Comparison of ENCODE assay signal across 16 cellular contexts in genomic region chr7:131553906-131554305, GRCh38. TPM values are rescaled to one million over a fixed set of nuclear protein-coding genes. Genes with fewer than 3 reads are reported as not detected.
DNase-seq lines count a peak whose midpoint lies in the region; ATAC-seq and TF ChIP-seq lines count a peak whose summit lies in the region.
"Had no signal": no experiment of that assay in that cellular context is flagged by ENCODE, and none has a peak within 500 bp of the region (broad histone marks: within the 10 kb centered on the region; RNA-seq: fewer than 3 reads in every experiment).

No MANE protein-coding gene starts in this region.

- no peaks in the 10 kb centered on the region for H3K9me3 ChIP-seq in DOHH2 (ENCODE audit: control insufficient read depth, insufficient read depth, low read length)
- no peaks in the 10 kb centered on the region for H3K9me3 ChIP-seq in PC-9 (ENCODE audit: insufficient read depth, low read depth)
- H3K9me3 ChIP-seq in right cardiac atrium (ENCODE audit: control insufficient read depth, low read length): no peaks in the 10 kb centered on the region
- H3K9me3 ChIP-seq in osteoblast (ENCODE audit: low read depth, low read length): no peaks in the 10 kb centered on the region
- no peaks in the 10 kb centered on the region for H3K9me3 ChIP-seq in MM.1S (replicated peaks; ENCODE audit: insufficient read depth, low read length)

- no peak for DNase-seq in PC-9
- DNase-seq in right cardiac atrium: no peak
- DNase-seq in osteoblast (ENCODE audit: insufficient read length, low spot score, missing footprints): peak; percentile 62
- no peak for DNase-seq in OCI-M2 (lab: John Stamatoyannopoulos, UW; ENCODE audit: unreplicated experiment)
- no peak for DNase-seq in NCI-H510A (lab: John Stamatoyannopoulos, UW)
- DNase-seq in MM.1S: no peak
- no peak for DNase-seq in RWPE1 (ENCODE audit: low spot score)
- DNase-seq: activated CD4-positive, alpha-beta T cell treated with anti-CD3 and anti-CD28 coated beads for 36 hours; activated naive CD4-positive, alpha-beta T cell treated with anti-CD3 and anti-CD28 coated beads, Interleukin-2, amount 10 ng/mL, durations not matched to agents 7 days and 5 days; natural killer cell; NCI-H2029 treated with DMSO at 0.1 percent for 48 hours; small intestine; stimulated activated naive CD4-positive, alpha-beta T cell treated with Interleukin-2 at 50 U/mL for 16 hours; T-helper 17 cell had no signal

- H3K79me2 ChIP-seq in DOHH2 (ENCODE audit: control insufficient read depth, low read length) (no peaks in the 10 kb centered on the region), PC-9 (ENCODE audit: low read depth) (peaks cover 73% of the 10 kb centered on the region), osteoblast (ENCODE audit: insufficient read depth, low read length) (peaks cover 51% of the 10 kb centered on the region), MM.1S (ENCODE audit: low read length) (0 out of 2 replicates have a peak, but pooled peaks cover 10% of the 10 kb centered on the region)

- peaks cover 46% of the 10 kb centered on the region for H3K27me3 ChIP-seq in DOHH2 (ENCODE audit: control insufficient read depth, low read length)
- no peaks in the 10 kb centered on the region for H3K27me3 ChIP-seq in PC-9 (ENCODE audit: insufficient read depth, low read depth)
- no peaks in the 10 kb centered on the region for H3K27me3 ChIP-seq in right cardiac atrium (ENCODE audit: control insufficient read depth, insufficient read depth)
- H3K27me3 ChIP-seq in osteoblast (ENCODE audit: insufficient read depth, low read length): peaks cover 12% of the 10 kb centered on the region
- no peaks in the 10 kb centered on the region for H3K27me3 ChIP-seq in MM.1S (replicated peaks; ENCODE audit: insufficient read depth, low read length)

- H3K4me2 ChIP-seq in DOHH2 (ENCODE audit: low read length) (peak overlapping the region; percentile 88), PC-9 (peak overlapping the region; percentile 90), osteoblast (ENCODE audit: insufficient read depth, low read length) (peak overlapping the region; percentile 7), MM.1S (ENCODE audit: low read depth, low read length) (no peak overlapping the region)

- no TSS peak for BruUV-seq in PC-9 (replicated peaks; lab: Mats Ljungman, UMichigan)

- H3K4me3 ChIP-seq in DOHH2 (ENCODE audit: low read length): 0 out of 2 replicates have a peak overlapping the region, but pooled peaks have one; percentile 72
- H3K4me3 ChIP-seq in PC-9: peak overlapping the region; percentile 75
- peak overlapping the region; percentile 35 for H3K4me3 ChIP-seq in right cardiac atrium (ENCODE audit: low read length)
- H3K4me3 ChIP-seq in osteoblast (ENCODE audit: insufficient read depth, low read length): no peak overlapping the region
- no peak overlapping the region for H3K4me3 ChIP-seq in MM.1S (ENCODE audit: low read length)

- H3F3A ChIP-seq in DOHH2 (ENCODE audit: control insufficient read depth, insufficient read depth) (peaks cover 4% of the 10 kb centered on the region; the same call in 1 of the 2 replicates), PC-9 (ENCODE audit: insufficient read depth, low read depth) (no peaks in the 10 kb centered on the region; the same call in 1 of the 2 replicates), MM.1S (ENCODE audit: insufficient read depth, low read length) (peaks cover 8% of the 10 kb centered on the region; the same call in 1 of the 2 replicates)

- no peaks in the 10 kb centered on the region for H3K36me3 ChIP-seq in DOHH2 (ENCODE audit: control insufficient read depth, low read length)
- no peaks in the 10 kb centered on the region; the same call in 1 of the 2 replicates for H3K36me3 ChIP-seq in PC-9 (ENCODE audit: low read depth)
- no peaks in the 10 kb centered on the region for H3K36me3 ChIP-seq in osteoblast (ENCODE audit: insufficient read depth, low read length)
- H3K36me3 ChIP-seq in MM.1S (replicated peaks; ENCODE audit: insufficient read depth, low read length): no peaks in the 10 kb centered on the region

- 55% methylated on average over 4 of the region's 4 CpGs for WGBS in right cardiac atrium

- POLR2A ChIA-PET in PC-9 (lab: Charles Lee; ENCODE audit: unreplicated experiment) (no interaction called here), RWPE1 (lab: Yijun Ruan, JAX; ENCODE audit: low non-redundant PET) (no interaction called here)

- 0 out of 2 replicates have a peak, but pooled peaks cover 5% of the 10 kb centered on the region for H4K20me1 ChIP-seq in DOHH2 (ENCODE audit: control insufficient read depth, insufficient read depth, low read depth, low read length)
- peaks cover 41% of the 10 kb centered on the region for H4K20me1 ChIP-seq in PC-9 (ENCODE audit: insufficient read depth)
- H4K20me1 ChIP-seq in osteoblast (ENCODE audit: insufficient read depth, low read length): no peaks in the 10 kb centered on the region
- H4K20me1 ChIP-seq in MM.1S (ENCODE audit: insufficient read depth, low read length): no peaks in the 10 kb centered on the region

- H3K9ac ChIP-seq in MM.1S (ENCODE audit: low read length): no peak overlapping the region

- intact Hi-C loops in PC-9 (cut with micrococcal nuclease; ENCODE audit: unreplicated experiment): no loop called here
- intact Hi-C loops in right cardiac atrium (cut with DNase I): loop anchor here in 3 of 4 donors (5.0 to 10.0 kb wide), 3 partner anchors 71 to 101 kb away; no protein-coding TSS in a partner anchor

- H3K27ac ChIP-seq in DOHH2 (ENCODE audit: low read depth, low read length) (no peak overlapping the region), PC-9 (no peak overlapping the region), right cardiac atrium (ENCODE audit: low read length) (peak overlapping the region; percentile 56), osteoblast (ENCODE audit: low read depth, low read length) (no peak overlapping the region), MM.1S (ENCODE audit: low read length) (no peak overlapping the region), RWPE1 (no peak overlapping the region)
- H3K27ac ChIP-seq: HL-60 had no signal

- H3K4me1 ChIP-seq in DOHH2 (ENCODE audit: control insufficient read depth, low read length): peaks cover 35% of the 10 kb centered on the region
- peaks cover 42% of the 10 kb centered on the region for H3K4me1 ChIP-seq in PC-9 (replicated peaks; ENCODE audit: insufficient read depth)
- H3K4me1 ChIP-seq in right cardiac atrium (ENCODE audit: control insufficient read depth, insufficient read depth, low read length): peaks cover 12% of the 10 kb centered on the region
- peaks cover 14% of the 10 kb centered on the region for H3K4me1 ChIP-seq in osteoblast (ENCODE audit: insufficient read depth, low read length)
- H3K4me1 ChIP-seq in MM.1S (ENCODE audit: low read length): peaks cover 13% of the 10 kb centered on the region

- no peak for TF ChIP-seq CTCF in DOHH2 (IDR thresholded peaks at IDR 0.05; ENCODE audit: low read depth, low read length, poor library complexity, severe bottlenecking)
- TF ChIP-seq CTCF in PC-9 (conservative IDR thresholded peaks at IDR 0.05): no peak
- no peak for TF ChIP-seq CTCF in osteoblast (IDR thresholded peaks at IDR 0.05; ENCODE audit: extremely low read depth, low read depth, low read length)
- no peak for TF ChIP-seq CTCF in MM.1S (IDR thresholded peaks at IDR 0.05; ENCODE audit: low read length)
- no peak for TF ChIP-seq CTCF in RWPE1 (conservative IDR thresholded peaks at IDR 0.05; ENCODE audit: low read depth)

- ATAC-seq in right cardiac atrium: no peak
- ATAC-seq: activated CD4-positive, alpha-beta T cell treated with anti-CD3 and anti-CD28 coated beads for 36 hours; natural killer cell; T-helper 17 cell had no signal

- H2AFZ ChIP-seq in PC-9: no peak overlapping the region
- no peak overlapping the region for H2AFZ ChIP-seq in osteoblast (ENCODE audit: low read length)
- H2AFZ ChIP-seq in MM.1S (ENCODE audit: low read length): no peak overlapping the region

- H3K9me2 ChIP-seq in DOHH2 (replicated peaks; ENCODE audit: control insufficient read depth, low read length) (no peaks in the 10 kb centered on the region), PC-9 (ENCODE audit: insufficient read depth) (no peaks in the 10 kb centered on the region), MM.1S (replicated peaks; ENCODE audit: insufficient read depth, low read length) (no peaks in the 10 kb centered on the region)

- CTCF ChIA-PET in PC-9 (lab: Charles Lee) (no interaction called here), RWPE1 (lab: Yijun Ruan, JAX) (no interaction called here)

RNA-seq across cellular contexts. Expression of gene PODXL, which starts 2.5 kb away (rescaled TPM):
- total RNA-seq in PC-9 (2021) (57.5 and 75.3 TPM in 2 replicates), right cardiac atrium (10 to 100 TPM; 60.7 to 81.1 (median 63.9) TPM), osteoblast (0.88 and 1.4 TPM in 2 replicates)
- 29.1 TPM for polyA plus RNA-seq in right cardiac atrium

Comparison
In these comparisons a context has a peak if more than half of its experiments do, and no peak if none do; other contexts are left out.
1. H3K4me3 ChIP-seq: peak in DOHH2 (single experiment), PC-9 (single experiment) and right cardiac atrium (single experiment); none in osteoblast (single experiment) and MM.1S (single experiment).
2. RNA of gene PODXL, which starts 2.5 kb away (total RNA-seq): 57.5 to 75.3 TPM in PC-9 and 60.7 to 81.1 TPM in right cardiac atrium; 0.88 to 1.4 TPM in osteoblast; every median in the first group is over 10 times any median in the second.